ENCODE assay signal across 3 cellular contexts in genomic region chr4:114886761-114887160, GRCh38.
"Had no signal": no experiment of that assay in that cellular context is flagged by ENCODE, and none has a peak within 500 bp of the region (broad histone marks: within the 10 kb centered on the region; RNA-seq: fewer than 3 reads in every experiment).

No MANE protein-coding gene starts in this region.

- DNase-seq: GDM1, GF-D8 had no signal

- H3K4me3 ChIP-seq: GM12878 had no signal

- ATAC-seq: GM12878 had no signal
